In the genomic region with DNA sequence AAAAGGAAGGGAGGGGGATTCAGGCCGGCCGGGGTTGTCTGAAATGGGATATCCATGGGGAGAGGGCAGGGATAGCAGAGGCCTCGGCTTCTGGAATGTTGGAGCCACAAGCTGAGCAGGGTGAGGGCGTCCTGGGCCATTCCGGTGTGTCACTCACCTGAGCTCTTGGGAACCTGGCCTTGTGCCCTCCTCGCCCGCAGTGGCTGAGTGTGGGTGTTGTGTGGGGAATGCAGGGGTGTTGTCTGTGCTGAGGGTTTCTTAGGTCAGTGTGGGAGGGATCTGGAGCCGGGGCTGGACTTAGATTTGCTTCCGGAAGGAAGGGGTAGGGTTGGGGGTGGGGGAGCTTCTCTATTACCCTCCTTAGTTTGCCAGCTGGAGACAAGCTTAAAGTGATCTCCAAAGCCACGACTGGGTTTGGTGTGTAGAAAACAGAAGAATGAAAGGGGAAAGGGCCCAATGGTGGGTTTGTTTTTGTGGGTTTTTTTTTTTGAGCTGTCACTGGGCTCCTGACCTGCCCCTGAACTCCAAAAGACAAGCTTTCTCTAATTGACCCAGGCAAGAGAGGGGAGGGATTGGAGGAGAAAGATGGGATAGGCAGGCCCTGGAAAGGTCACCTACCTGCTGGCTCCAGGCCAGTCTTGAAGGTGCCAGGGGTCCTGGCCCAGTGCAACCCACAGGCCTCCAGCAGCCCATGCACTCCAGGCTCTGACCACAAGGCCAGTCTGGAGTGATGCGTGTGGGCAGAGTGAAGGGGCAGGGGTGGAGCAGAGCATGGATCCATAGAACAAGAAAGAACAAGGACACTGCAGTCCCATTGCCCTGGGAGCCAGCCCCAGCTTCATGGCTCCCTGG, we compare ENCODE assay signal across 9 cellular contexts. TPM values are rescaled to one million over a fixed set of nuclear protein-coding genes. Genes with fewer than 3 reads are reported as not detected.
DNase-seq lines count a peak whose midpoint lies in the region; ATAC-seq and TF ChIP-seq lines count a peak whose summit lies in the region.
"Had no signal": no experiment of that assay in that cellular context is flagged by ENCODE, and none has a peak within 500 bp of the region (broad histone marks: within the 10 kb centered on the region; RNA-seq: fewer than 3 reads in every experiment).

Gene SULT1A2 (minus strand): TSS at position 211 of the 852 bp plus-strand sequence. CDS start 1,120 bp downstream, outside the sequence.

- ATAC-seq in left lobe of liver (peak; percentile 72), GM21717 (IDR thresholded peaks at IDR 0.05; ENCODE audit: unreplicated experiment) (no peak)
- ATAC-seq: activated T-helper 17 cell treated with anti-CD3 and anti-CD28 coated beads, Interleukin-2, amount 50 U/mL, for 72 hours had no signal

- H3K27me3 ChIP-seq in Karpas-422 (ENCODE audit: low read length) (no peaks in the 10 kb centered on the region), breast epithelium (no peaks in the 10 kb centered on the region), stomach (peaks cover 0 to 5% (median 0%) of the 10 kb centered on the region in 3 donors), adrenal gland (no peaks in the 10 kb centered on the region)

- TF ChIP-seq EP300 in stomach (IDR thresholded peaks at IDR 0.05): no peak

- H3K9me2 ChIP-seq in Karpas-422 (replicated peaks; ENCODE audit: insufficient read depth, low read length): no peaks in the 10 kb centered on the region

- in situ Hi-C loops in GM13977 (cut with MboI; ENCODE audit: low pct_unique_long_range_greater_than_20kb, low sequenced_read_pairs, unreplicated experiment): no loop called here

- H3K4me1 ChIP-seq in Karpas-422 (ENCODE audit: low read length) (peaks cover 40% of the 10 kb centered on the region), breast epithelium (no peaks in the 10 kb centered on the region), stomach (peaks cover 11 to 22% (median 17%) of the 10 kb centered on the region in 4 donors), adrenal gland (replicated peaks in 1 of 2) (peaks cover 3 to 4% of the 10 kb centered on the region in 2 donors)

- DNase-seq in Karpas-422 (peak; percentile 54), breast epithelium (ENCODE audit: low spot score in 2 of 2) (peak; percentile 44 to 76), left lobe of liver (ENCODE audit: low spot score) (peak; percentile 91), stomach (peak; percentile 60), GM13977 (ENCODE audit: low spot score) (no peak), adrenal gland (no peak)
- DNase-seq: effector CD8-positive, alpha-beta T cell had no signal

- intact Hi-C loops in breast epithelium (cut with DNase I; ENCODE audit: low total_unique reads) (no loop called here), stomach (cut with DNase I; ENCODE audit: low total_unique reads) (no loop called here), adrenal gland (cut with DNase I) (no loop called here)

- peak within 1 kb of the TSS; percentile 99 for H3K4me2 ChIP-seq in Karpas-422 (ENCODE audit: low read depth, low read length, poor library complexity, severe bottlenecking)

- no peak within 1 kb of the TSS for H2AFZ ChIP-seq in Karpas-422 (ENCODE audit: low read length)

- H4K20me1 ChIP-seq in Karpas-422 (ENCODE audit: insufficient read depth, low read depth, low read length): no peaks in the 10 kb centered on the region

- TF ChIP-seq POLR2A in breast epithelium (IDR thresholded peaks at IDR 0.05) (no peak), stomach (IDR thresholded peaks at IDR 0.05) (no peak), adrenal gland (IDR thresholded peaks at IDR 0.05) (no peak)

- peak within 1 kb of the TSS; percentile 74 for H3K4me3 ChIP-seq in Karpas-422 (ENCODE audit: low read length)
- no peak within 1 kb of the TSS for H3K4me3 ChIP-seq in breast epithelium
- H3K4me3 ChIP-seq in stomach: no peak within 1 kb of the TSS
- no peak within 1 kb of the TSS for H3K4me3 ChIP-seq in adrenal gland

- H3K9me3 ChIP-seq in Karpas-422 (ENCODE audit: low read length) (no peaks in the 10 kb centered on the region), breast epithelium (no peaks in the 10 kb centered on the region), stomach (no peaks in the 10 kb centered on the region), adrenal gland (replicated peaks in 1 of 3) (no peaks in the 10 kb centered on the region)

- peak within 1 kb of the TSS; percentile 87 for H3K9ac ChIP-seq in Karpas-422 (ENCODE audit: low read length)

- peak within 1 kb of the TSS; percentile 94 for H3K27ac ChIP-seq in Karpas-422 (ENCODE audit: low read length)
- peak within 1 kb of the TSS in 1 of 2 donors; percentile 0 for H3K27ac ChIP-seq in breast epithelium
- peak within 1 kb of the TSS in 2 of 5 donors; percentile 38 to 41 for H3K27ac ChIP-seq in stomach
- H3K27ac ChIP-seq in adrenal gland: peak within 1 kb of the TSS in 1 of 5 donors; percentile 29

- WGBS in stomach, 5 donors: 17 to 26% (median 18%) methylated on average over 11 of the region's 11 CpGs
- WGBS in adrenal gland, 4 donors: 45 to 61% (median 52%) methylated on average over 8 to 11 of the region's 11 CpGs

- H3K79me2 ChIP-seq in Karpas-422 (ENCODE audit: low read length): peaks cover 10% of the 10 kb centered on the region; the same call in 1 of the 2 replicates

- no peaks in the 10 kb centered on the region for H3K36me3 ChIP-seq in Karpas-422 (ENCODE audit: insufficient read depth, low read length)
- H3K36me3 ChIP-seq in breast epithelium: no peaks in the 10 kb centered on the region
- H3K36me3 ChIP-seq in stomach: peaks cover 0 to 13% (median 9%) of the 10 kb centered on the region in 4 donors
- no peaks in the 10 kb centered on the region for H3K36me3 ChIP-seq in adrenal gland (replicated peaks in 1 of 2)

- TF ChIP-seq CTCF in breast epithelium (IDR thresholded peaks at IDR 0.05): no peak
- TF ChIP-seq CTCF in stomach (IDR thresholded peaks at IDR 0.05): no peak
- no peak for TF ChIP-seq CTCF in GM13977 (IDR thresholded peaks at IDR 0.05; ENCODE audit: extremely low read depth, insufficient read depth, missing control alignments)
- TF ChIP-seq CTCF in adrenal gland (IDR thresholded peaks at IDR 0.05): no peak

RNA-seq across cellular contexts. Expression of gene SULT1A2, which starts in this region (rescaled TPM):
- 16.1 and 36.1 TPM in 2 replicates for total RNA-seq in Karpas-422 (2014; rRNA removed; shearing (Covaris generic); ENCODE audit: low replicate concordance)
- total RNA-seq in breast epithelium (1 to 10 TPM in 2 of 3 donors, under 1 TPM in 1; 0.73 to 1.6 (median 1.3) TPM), left lobe of liver (50.3 TPM), stomach (under 1 TPM in 3 of 5 donors, not detected in 2; 0.18 to 0.87 (median 0.43) TPM), adrenal gland (10 to 100 TPM in 1 of 8 donors, 1 to 10 TPM in 7; 1.6 to 22.5 (median 3.1) TPM)
- polyA plus RNA-seq in stomach (1 to 10 TPM; 1.1 to 2.4 (median 1.5) TPM), adrenal gland (1 to 10 TPM in 2 of 3 donors, under 1 TPM in 1; 0.55 to 5.3 (median 2.1) TPM)

Comparison
In these comparisons a context has a peak if more than half of its experiments do, and no peak if none do; other contexts are left out.
1. DNase-seq: peak in Karpas-422 (single experiment), breast epithelium (2 of 2), left lobe of liver (single experiment) and stomach (single experiment); none in GM13977 (single experiment) and adrenal gland (0 of 7).